8 cellular contexts compared by ENCODE assay signal in the genomic region with DNA sequence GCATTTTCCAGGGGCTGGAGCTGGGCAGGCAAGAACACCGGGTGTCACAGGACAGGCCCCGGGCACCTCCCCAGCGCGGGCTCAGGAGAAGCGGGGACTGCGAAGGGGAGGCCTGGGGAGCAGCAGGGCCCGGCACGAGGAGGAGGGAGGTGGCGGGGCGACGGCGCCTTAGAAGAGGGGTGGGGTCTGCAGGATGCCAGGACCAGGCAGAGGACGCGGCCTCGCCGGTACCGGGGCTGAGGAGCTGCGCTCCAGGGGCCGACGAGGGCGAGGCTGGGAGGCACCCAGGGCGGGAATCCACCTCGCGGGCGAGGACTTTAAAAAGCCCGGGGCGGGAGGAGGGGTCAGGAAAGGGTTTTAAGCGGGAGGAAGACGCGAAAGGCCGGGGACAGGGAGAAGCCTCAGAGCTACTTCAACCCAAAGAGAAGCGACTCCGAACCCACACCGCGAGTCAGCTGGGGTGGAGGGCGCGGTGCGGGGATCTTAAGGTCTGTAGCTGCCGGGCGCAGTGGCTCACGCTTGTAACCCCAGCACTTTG. TPM values are rescaled to one million over a fixed set of nuclear protein-coding genes. Genes with fewer than 3 reads are reported as not detected.
DNase-seq lines count a peak whose midpoint lies in the region; ATAC-seq, FAIRE-seq and TF ChIP-seq lines count a peak whose summit lies in the region.

No MANE protein-coding gene starts in this region.

- H3K4me2 ChIP-seq in BLaER1 treated with 17β-estradiol and CSF1 and Interleukin-3, amounts not matched to agents 10 nM and 100 nM = peak overlapping the region; percentile 84 to 99 (median 97)

- peaks cover 17 to 24% (median 18%) of the 10 kb centered on the region in 10 experiments for H3K4me1 ChIP-seq in BLaER1 treated with 17β-estradiol and CSF1 and Interleukin-3, amounts not matched to agents 10 nM and 100 nM
- H3K4me1 ChIP-seq in foreskin keratinocyte = no peaks in the 10 kb centered on the region

- no peak for FAIRE-seq in D721Med (lab: Jason Lieb, UNC)

- peaks cover 18% of the 10 kb centered on the region for H3K4me1 Mint-ChIP-seq in activated T-cell treated with anti-CD3 and anti-CD28 coated beads, Interleukin-2, amount 50 U/mL, for 72 hours (ENCODE audit: low read depth)
- peaks cover 20% of the 10 kb centered on the region for H3K4me1 Mint-ChIP-seq in neural crest cell
- peaks cover 11% of the 10 kb centered on the region for H3K4me1 Mint-ChIP-seq in type B pancreatic cell (ENCODE audit: unreplicated experiment)

- DNase-seq in Jurkat, Clone E6-1 (ENCODE audit: low read depth, low spot score) = no peak
- peak; percentile 34 to 45 for DNase-seq in activated T-cell treated with anti-CD3 and anti-CD28 coated beads, Interleukin-2, amount 50 U/mL, for 72 hours
- DNase-seq in foreskin keratinocyte (peak in 1 of 2 donors; percentile 32), neural crest cell (ENCODE audit: low read depth, low spot score) (peak; percentile 23), type B pancreatic cell (ENCODE audit: extremely low spot score, unreplicated experiment) (peak; percentile 70), D721Med (ENCODE audit: insufficient read length, low spot score) (no peak)

- peaks cover 24 to 48% (median 31%) of the 10 kb centered on the region in 11 experiments for H3K36me3 ChIP-seq in BLaER1 treated with 17β-estradiol and CSF1 and Interleukin-3, amounts not matched to agents 10 nM and 100 nM

- peak; percentile 38 to 50 for ATAC-seq in activated T-cell treated with anti-CD3 and anti-CD28 coated beads, Interleukin-2, amount 50 U/mL, for 72 hours (replicated peaks in 1 of 2)
- ATAC-seq in foreskin keratinocyte (peak; percentile 34), HG02840 (IDR thresholded peaks at IDR 0.05; ENCODE audit: low FRiP score, unreplicated experiment) (no peak)

- H3K27ac ChIP-seq in BLaER1 treated with 17β-estradiol and CSF1 and Interleukin-3, amounts not matched to agents 10 nM and 100 nM = peak overlapping the region; percentile 50 to 82 (median 75); a peak in 21 of 22 replicates
- H3K27ac ChIP-seq in foreskin keratinocyte = peak overlapping the region; percentile 24

- H3K9me3 ChIP-seq in BLaER1 treated with 17β-estradiol and CSF1 and Interleukin-3, amounts not matched to agents 10 nM and 100 nM (replicated peaks in 1 of 11) = peaks cover 40 to 76% (median 59%) of the 10 kb centered on the region in 11 experiments

- H3K27me3 Mint-ChIP-seq in activated T-cell treated with anti-CD3 and anti-CD28 coated beads, Interleukin-2, amount 50 U/mL, for 72 hours (ENCODE audit: low read depth) = no peaks in the 10 kb centered on the region
- H3K27me3 Mint-ChIP-seq in neural crest cell (ENCODE audit: low read depth) = no peaks in the 10 kb centered on the region
- no peaks in the 10 kb centered on the region for H3K27me3 Mint-ChIP-seq in type B pancreatic cell

- H3K36me3 Mint-ChIP-seq in activated T-cell treated with anti-CD3 and anti-CD28 coated beads, Interleukin-2, amount 50 U/mL, for 72 hours (ENCODE audit: insufficient read depth in 2 of 2) = peaks cover 34 to 54% of the 10 kb centered on the region in 2 donors
- H3K36me3 Mint-ChIP-seq in neural crest cell (ENCODE audit: low read depth) (peaks cover 37% of the 10 kb centered on the region), type B pancreatic cell (peaks cover 17% of the 10 kb centered on the region)

- H3K9me3 Mint-ChIP-seq in activated T-cell treated with anti-CD3 and anti-CD28 coated beads, Interleukin-2, amount 50 U/mL, for 72 hours = peaks cover 19 to 31% of the 10 kb centered on the region in 2 donors
- H3K9me3 Mint-ChIP-seq in neural crest cell = peaks cover 6% of the 10 kb centered on the region
- peaks cover 10% of the 10 kb centered on the region for H3K9me3 Mint-ChIP-seq in type B pancreatic cell

- peaks cover 0 to 19% (median 11%) of the 10 kb centered on the region in 11 experiments; a peak in 9 of 22 replicates for H4K20me1 ChIP-seq in BLaER1 treated with 17β-estradiol and CSF1 and Interleukin-3, amounts not matched to agents 10 nM and 100 nM

- TF ChIP-seq CTCF in foreskin keratinocyte (conservative IDR thresholded peaks at IDR 0.05) = no peak
- TF ChIP-seq CTCF in neural crest cell (conservative IDR thresholded peaks at IDR 0.05) = no peak
- TF ChIP-seq CTCF in type B pancreatic cell (conservative IDR thresholded peaks at IDR 0.05) = no peak
- TF ChIP-seq CTCF in D721Med (IDR thresholded peaks at IDR 0.05; ENCODE audit: insufficient read depth, missing control alignments) = no peak

- H3K4me3 ChIP-seq in BLaER1 treated with 17β-estradiol and CSF1 and Interleukin-3, amounts not matched to agents 10 nM and 100 nM = peak overlapping the region; percentile 67 to 83 (median 80)
- peak overlapping the region; percentile 45 for H3K4me3 ChIP-seq in Jurkat, Clone E6-1 (ENCODE audit: low read length)

- H3K9ac ChIP-seq in BLaER1 treated with 17β-estradiol and CSF1 and Interleukin-3, amounts not matched to agents 10 nM and 100 nM = peak overlapping the region; percentile 75 to 89 (median 85)

- H3K4me3 Mint-ChIP-seq in activated T-cell treated with anti-CD3 and anti-CD28 coated beads, Interleukin-2, amount 50 U/mL, for 72 hours = peak overlapping the region; percentile 73 to 89
- H3K4me3 Mint-ChIP-seq in neural crest cell (peak overlapping the region; percentile 88), type B pancreatic cell (peak overlapping the region; percentile 90)

- H3K27ac Mint-ChIP-seq in activated T-cell treated with anti-CD3 and anti-CD28 coated beads, Interleukin-2, amount 50 U/mL, for 72 hours = peak overlapping the region; percentile 70
- H3K27ac Mint-ChIP-seq in neural crest cell (ENCODE audit: unreplicated experiment) (peak overlapping the region; percentile 27), type B pancreatic cell (peak overlapping the region; percentile 57)

- H3K27me3 ChIP-seq in BLaER1 treated with 17β-estradiol and CSF1 and Interleukin-3, amounts not matched to agents 10 nM and 100 nM = no peaks in the 10 kb centered on the region
- H3K27me3 ChIP-seq in foreskin keratinocyte = no peaks in the 10 kb centered on the region

RNA-seq across cellular contexts. Expression of a gene that starts 0.7 kb away (rescaled TPM):
- not detected for polyA plus RNA-seq in Jurkat, Clone E6-1 (2012; ENCODE audit: insufficient read depth, insufficient read length)
- 1 to 10 TPM; 4.7 to 6.5 TPM for total RNA-seq in activated T-cell treated with anti-CD3 and anti-CD28 coated beads, Interleukin-2, amount 50 U/mL, for 72 hours
- total RNA-seq in foreskin keratinocyte (6.7 and 7.5 TPM in 2 replicates), neural crest cell (14.5 and 15.8 TPM in 2 replicates), type B pancreatic cell (ENCODE audit: low replicate concordance) (14.6 and 15.8 TPM in 2 replicates)
- polyA plus RNA-seq in foreskin keratinocyte = 1.4 and 1.8 TPM in 2 replicates

RNA-seq across cellular contexts. Expression of a gene that starts 25.5 kb away (rescaled TPM):
- polyA plus RNA-seq in Jurkat, Clone E6-1 (2012; ENCODE audit: insufficient read depth, insufficient read length) = not detected
- total RNA-seq in activated T-cell treated with anti-CD3 and anti-CD28 coated beads, Interleukin-2, amount 50 U/mL, for 72 hours = 1 to 10 TPM; 3.4 to 5.2 TPM
- total RNA-seq in foreskin keratinocyte (2.5 and 5.0 TPM in 2 replicates), neural crest cell (12.6 and 13.6 TPM in 2 replicates), type B pancreatic cell (ENCODE audit: low replicate concordance) (15.5 and 15.6 TPM in 2 replicates)
- 1.6 and 2.2 TPM in 2 replicates for polyA plus RNA-seq in foreskin keratinocyte

RNA-seq across cellular contexts. Expression of a gene that starts 35.0 kb away (rescaled TPM):
- not detected for polyA plus RNA-seq in Jurkat, Clone E6-1 (2012; ENCODE audit: insufficient read depth, insufficient read length)
- total RNA-seq in activated T-cell treated with anti-CD3 and anti-CD28 coated beads, Interleukin-2, amount 50 U/mL, for 72 hours = 1 to 10 TPM; 5.6 to 6.5 TPM
- total RNA-seq in foreskin keratinocyte = 1.2 and 2.0 TPM in 2 replicates
- 0.65 and 1.2 TPM in 2 replicates for polyA plus RNA-seq in foreskin keratinocyte
- 5.2 and 8.2 TPM in 2 replicates for total RNA-seq in neural crest cell
- 5.0 and 7.2 TPM in 2 replicates for total RNA-seq in type B pancreatic cell (ENCODE audit: low replicate concordance)

RNA-seq across cellular contexts. Expression of a gene that starts 55.0 kb away (rescaled TPM):
- 13.5 TPM for polyA plus RNA-seq in Jurkat, Clone E6-1 (2012; ENCODE audit: insufficient read depth, insufficient read length)
- 10 to 100 TPM; 25.2 to 30.4 TPM for total RNA-seq in activated T-cell treated with anti-CD3 and anti-CD28 coated beads, Interleukin-2, amount 50 U/mL, for 72 hours
- 10.1 and 12.8 TPM in 2 replicates for total RNA-seq in foreskin keratinocyte
- polyA plus RNA-seq in foreskin keratinocyte = 2.1 and 2.2 TPM in 2 replicates
- 22.7 and 23.8 TPM in 2 replicates for total RNA-seq in neural crest cell
- total RNA-seq in type B pancreatic cell (ENCODE audit: low replicate concordance) = 30.7 and 35.9 TPM in 2 replicates

Comparison
In these comparisons a context has a peak if more than half of its experiments do, and no peak if none do; other contexts are left out.
1. DNase-seq: peak in activated T-cell treated with anti-CD3 and anti-CD28 coated beads, Interleukin-2, amount 50 U/mL, for 72 hours (2 of 2), neural crest cell (single experiment) and type B pancreatic cell (single experiment); none in Jurkat, Clone E6-1 (single experiment) and D721Med (single experiment).
2. Peak in every context shown above with its lines, with median percentiles within 50 percentile points of each other: H3K27ac Mint-ChIP-seq and H3K4me3 Mint-ChIP-seq.